ENCODE assay signal across 1 cellular context in genomic region chr1:233442392-233442791, GRCh38.
TF ChIP-seq lines count a peak whose summit lies in the region.

No MANE protein-coding gene starts in this region.

TF ChIP-seq in K562, 482 proteins besides CTCF, POLR2A, EP300 and RAD21 (continued from another document):
- TF ChIP-seq SP1 (CRISPR knock-in tag; IDR thresholded peaks at IDR 0.05) = no peak
- no peak for TF ChIP-seq ZNF140 (CRISPR knock-in tag; IDR thresholded peaks at IDR 0.05)
- TF ChIP-seq CREB3 (tag; conservative IDR thresholded peaks at IDR 0.05; ENCODE audit: low read depth) = no peak
- no peak for TF ChIP-seq MLLT1 (IDR thresholded peaks at IDR 0.05)
